Comparison of ENCODE assay signal across 8 cellular contexts in genomic region chr3:187025254-187025655, GRCh38.
A peak's percentile ranks its signal among the peaks of the same experiment; 100 is the strongest.
DNase-seq lines count a peak whose midpoint lies in the region; ATAC-seq and TF ChIP-seq lines count a peak whose summit lies in the region.

No MANE protein-coding gene starts in this region.

- TF ChIP-seq CTCF in osteocyte (IDR thresholded peaks at IDR 0.05) = no peak

- peaks cover 3% of the 10 kb centered on the region for H3K9me3 Mint-ChIP-seq in osteocyte (ENCODE audit: unreplicated experiment)

- no peaks in the 10 kb centered on the region for H3K27me3 Mint-ChIP-seq in osteocyte (ENCODE audit: unreplicated experiment)

- DNase-seq in activated T-helper 9 cell treated with anti-CD3 and anti-CD28 coated beads, Interleukin-2, amount 50 U/mL, for 16 hours (ENCODE audit: low read depth) = peak; percentile 34
- DNase-seq in stimulated activated CD4-positive, alpha-beta T cell treated with anti-CD3 and anti-CD28 coated beads, Interleukin-4, amount 100 ng/mL, for 1 hour = peak; percentile 43
- DNase-seq in NCI-H2196 treated with DMSO at 0.1 percent for 48 hours (lab: John Stamatoyannopoulos, UW; ENCODE audit: unreplicated experiment) = no peak
- DNase-seq in NCI-H1105 (lab: John Stamatoyannopoulos, UW) = no peak
- DNase-seq in osteocyte (ENCODE audit: extremely low spot score, unreplicated experiment) = no peak
- DNase-seq in GOT3 (lab: John Stamatoyannopoulos, UW) = no peak

- no peak overlapping the region for H3K27ac Mint-ChIP-seq in osteocyte (ENCODE audit: unreplicated experiment)

- peaks cover 9% of the 10 kb centered on the region for H3K36me3 Mint-ChIP-seq in osteocyte (ENCODE audit: unreplicated experiment)

- no peak overlapping the region for H3K4me3 Mint-ChIP-seq in osteocyte (ENCODE audit: unreplicated experiment)

- peaks cover 4% of the 10 kb centered on the region for H3K4me1 Mint-ChIP-seq in osteocyte (ENCODE audit: unreplicated experiment)

- ATAC-seq in GM19025 (IDR thresholded peaks at IDR 0.05; ENCODE audit: low read depth, unreplicated experiment) = peak; percentile 18
- ATAC-seq in HG03378 (IDR thresholded peaks at IDR 0.05; ENCODE audit: unreplicated experiment) = peak; percentile 28

Comparison
In these comparisons a context has a peak if more than half of its experiments do, and no peak if none do; other contexts are left out.
1. DNase-seq: peak in activated T-helper 9 cell treated with anti-CD3 and anti-CD28 coated beads, Interleukin-2, amount 50 U/mL, for 16 hours (single experiment) and stimulated activated CD4-positive, alpha-beta T cell treated with anti-CD3 and anti-CD28 coated beads, Interleukin-4, amount 100 ng/mL, for 1 hour (single experiment); none in NCI-H2196 treated with DMSO at 0.1 percent for 48 hours (single experiment), NCI-H1105 (single experiment), osteocyte (single experiment) and GOT3 (single experiment).